1 cellular context compared by ENCODE assay signal in the genomic region with DNA sequence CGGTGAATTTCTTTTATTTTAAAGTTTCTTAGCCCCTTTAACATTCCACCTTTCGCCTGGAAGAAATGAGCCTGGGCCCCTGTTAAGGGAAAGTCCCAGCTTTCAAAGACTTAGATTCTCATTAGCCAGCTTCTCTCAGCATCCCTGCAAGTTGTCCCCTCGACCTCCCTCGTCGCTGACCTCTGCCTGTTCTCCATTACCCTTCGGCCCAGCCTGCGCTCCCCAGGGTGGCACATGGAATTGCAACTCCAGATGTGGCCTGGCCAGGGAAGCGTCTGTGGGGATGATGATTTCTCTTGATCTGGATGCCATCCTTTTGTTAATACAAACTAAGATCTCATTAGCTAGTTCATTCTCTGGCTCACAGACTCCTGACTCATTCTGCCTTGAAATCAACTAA.
TF ChIP-seq lines count a peak whose summit lies in the region.

No MANE protein-coding gene starts in this region.

TF ChIP-seq in IMR-90, 13 proteins besides CTCF, POLR2A, EP300 and RAD21:
- no peak for TF ChIP-seq MAZ (IDR thresholded peaks at IDR 0.05; ENCODE audit: borderline replicate concordance, low read depth, low read length)
- TF ChIP-seq RFX5 (IDR thresholded peaks at IDR 0.05; ENCODE audit: low read depth, low read length), result no peak
- TF ChIP-seq SMC3 (IDR thresholded peaks at IDR 0.05; ENCODE audit: low read depth, low read length), result no peak
- TF ChIP-seq RCOR1 (IDR thresholded peaks at IDR 0.05; ENCODE audit: insufficient replicate concordance, low read length), result no peak
- no peak for TF ChIP-seq FOS (IDR thresholded peaks at IDR 0.05; ENCODE audit: low read depth, low read length)
- TF ChIP-seq CHD1 (IDR thresholded peaks at IDR 0.05; ENCODE audit: low read depth, low read length), result no peak
